Comparison of ENCODE assay signal across 14 cellular contexts in genomic region chr17:41614767-41615166, GRCh38. TPM values are rescaled to one million over a fixed set of nuclear protein-coding genes. Genes with fewer than 3 reads are reported as not detected.
"Had no signal": no experiment of that assay in that cellular context is flagged by ENCODE, and none has a peak within 500 bp of the region (broad histone marks: within the 10 kb centered on the region; RNA-seq: fewer than 3 reads in every experiment).

No MANE protein-coding gene starts in this region.

RNA-seq across cellular contexts. Expression of gene KRT16, which starts 2.2 kb away (rescaled TPM):
- total RNA-seq: activated CD4-positive, alpha-beta memory T cell treated with anti-CD3 and anti-CD28 coated beads, Interleukin-2, amount 10 ng/mL, durations not matched to agents 7 days and 5 days; activated CD8-positive, alpha-beta memory T cell treated with anti-CD3 and anti-CD28 coated beads, Interleukin-2, amount 10 ng/mL, durations not matched to agents 7 days and 5 days; activated naive CD8-positive, alpha-beta T cell treated with anti-CD3 and anti-CD28 coated beads for 36 hours; cardiac muscle cell; LHCN-M2; NCI-H460; Peyer's patch; T-cell; T-helper 17 cell had no signal
- polyA plus RNA-seq: IgD-negative memory B cell, SK-N-SH had no signal

RNA-seq across cellular contexts. Expression of gene KRT17, which starts 9.6 kb away (rescaled TPM):
- total RNA-seq: activated CD4-positive, alpha-beta memory T cell treated with anti-CD3 and anti-CD28 coated beads, Interleukin-2, amount 10 ng/mL, durations not matched to agents 7 days and 5 days; activated naive CD8-positive, alpha-beta T cell treated with anti-CD3 and anti-CD28 coated beads for 36 hours; cardiac muscle cell; T-cell; T-helper 17 cell had no signal
- polyA plus RNA-seq: IgD-negative memory B cell had no signal

RNA-seq across cellular contexts. Expression of gene KRT14, which starts 28.1 kb away (rescaled TPM):
- total RNA-seq: activated CD4-positive, alpha-beta memory T cell treated with anti-CD3 and anti-CD28 coated beads, Interleukin-2, amount 10 ng/mL, durations not matched to agents 7 days and 5 days; activated CD8-positive, alpha-beta memory T cell treated with anti-CD3 and anti-CD28 coated beads, Interleukin-2, amount 10 ng/mL, durations not matched to agents 7 days and 5 days; activated naive CD8-positive, alpha-beta T cell treated with anti-CD3 and anti-CD28 coated beads for 36 hours; cardiac muscle cell; LHCN-M2; NCI-H460; T-cell; T-helper 17 cell had no signal
- polyA plus RNA-seq: IgD-negative memory B cell, SK-N-SH had no signal

RNA-seq across cellular contexts. Expression of gene KRT9, which starts 42.9 kb away (rescaled TPM):
- total RNA-seq: activated CD4-positive, alpha-beta memory T cell treated with anti-CD3 and anti-CD28 coated beads, Interleukin-2, amount 10 ng/mL, durations not matched to agents 7 days and 5 days; activated CD8-positive, alpha-beta memory T cell treated with anti-CD3 and anti-CD28 coated beads, Interleukin-2, amount 10 ng/mL, durations not matched to agents 7 days and 5 days; activated naive CD8-positive, alpha-beta T cell treated with anti-CD3 and anti-CD28 coated beads for 36 hours; ascending aorta; cardiac muscle cell; LHCN-M2; NCI-H460; PC-3; Peyer's patch; SJSA1; T-cell; T-helper 17 cell had no signal
- polyA plus RNA-seq: cardiac muscle cell, IgD-negative memory B cell, SK-N-SH had no signal
